ENCODE assay signal across 10 cellular contexts in the genomic region with DNA sequence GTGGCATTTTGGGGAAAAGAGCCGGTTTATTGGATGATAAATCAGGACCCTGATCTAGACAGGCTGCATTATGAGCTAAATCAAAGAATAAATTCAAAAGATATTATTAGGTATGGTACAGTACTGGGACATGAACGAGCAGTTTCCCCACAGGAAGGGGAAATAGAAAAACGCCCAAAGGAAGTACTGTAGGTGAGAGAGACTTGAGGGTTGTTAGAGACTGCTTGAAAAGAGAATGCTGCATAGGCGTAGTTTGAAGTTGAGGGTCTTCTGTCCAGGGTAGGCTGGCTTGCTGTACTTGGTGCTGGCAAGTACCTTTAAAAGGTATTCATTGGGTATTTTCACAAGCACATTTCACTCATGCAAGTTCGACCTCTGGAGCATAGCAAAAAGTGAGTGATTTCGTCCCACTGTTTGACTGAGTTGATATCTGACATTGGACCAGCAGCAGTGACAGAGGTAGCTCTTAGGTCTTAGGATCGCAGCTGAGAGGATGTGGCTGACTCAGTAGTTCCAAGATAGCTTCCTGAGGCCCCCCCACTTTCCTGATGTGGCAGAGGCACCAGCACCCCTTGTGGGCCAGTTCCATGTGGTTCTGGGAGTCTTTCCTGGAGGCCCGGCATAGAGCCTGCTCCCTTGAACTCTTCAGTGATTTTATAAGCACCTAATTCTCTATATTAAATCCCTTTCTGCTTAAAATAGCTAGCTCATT.
DNase-seq lines count a peak whose midpoint lies in the region; ATAC-seq lines count a peak whose summit lies in the region.
"Had no signal": no experiment of that assay in that cellular context is flagged by ENCODE, and none has a peak within 500 bp of the region (broad histone marks: within the 10 kb centered on the region; RNA-seq: fewer than 3 reads in every experiment).

No MANE protein-coding gene starts in this region.

- peaks cover 8% of the 10 kb centered on the region; the same call in 1 of the 2 replicates for H3K4me1 ChIP-seq in GM23248 (ENCODE audit: insufficient read depth)

- peak; percentile 22 to 25 for ATAC-seq in activated CD4-positive, CD25-positive, alpha-beta regulatory T cell treated with anti-CD3 and anti-CD28 coated beads, Interleukin-2, amount 50 U/mL, for 24 hours
- no peak for ATAC-seq in GM19328 (IDR thresholded peaks at IDR 0.05; ENCODE audit: unreplicated experiment)
- ATAC-seq in HG03097 (IDR thresholded peaks at IDR 0.05; ENCODE audit: low FRiP score, unreplicated experiment) = no peak

- no peaks in the 10 kb centered on the region for H4K20me1 ChIP-seq in GM23248 (ENCODE audit: insufficient read depth)

- no peak overlapping the region for H3K4me2 ChIP-seq in GM23248 (ENCODE audit: unreplicated experiment)

- no peaks in the 10 kb centered on the region for H3K36me3 ChIP-seq in GM23248 (ENCODE audit: low read depth)
- H3K36me3 ChIP-seq: cardiac muscle cell, thoracic aorta had no signal

- no peaks in the 10 kb centered on the region for H3K79me2 ChIP-seq in GM23248 (ENCODE audit: insufficient read depth)

- peak overlapping the region; percentile 65 to 79 (median 68) for H3K4me3 Mint-ChIP-seq in immature natural killer cell
- peak overlapping the region; percentile 76 for H3K4me3 Mint-ChIP-seq in stimulated activated naive CD8-positive, alpha-beta T cell treated with anti-CD3 and anti-CD28 coated beads, Interleukin-15, Interleukin-2, amounts not matched to agents 100 ng/mL and 50 ng/mL, for 24 hours

- H3K36me3 Mint-ChIP-seq in immature natural killer cell = no peaks in the 10 kb centered on the region
- H3K36me3 Mint-ChIP-seq in stimulated activated naive CD8-positive, alpha-beta T cell treated with anti-CD3 and anti-CD28 coated beads, Interleukin-15, Interleukin-2, amounts not matched to agents 100 ng/mL and 50 ng/mL, for 24 hours (ENCODE audit: low read depth) = peaks cover 44% of the 10 kb centered on the region

- no peaks in the 10 kb centered on the region for H3K27me3 ChIP-seq in GM23248 (replicated peaks; ENCODE audit: insufficient read depth)
- H3K27me3 ChIP-seq: cardiac muscle cell had no signal

- H3K27ac Mint-ChIP-seq in immature natural killer cell = peak overlapping the region; percentile 81 to 96 (median 90)
- peak overlapping the region; percentile 97 for H3K27ac Mint-ChIP-seq in stimulated activated naive CD8-positive, alpha-beta T cell treated with anti-CD3 and anti-CD28 coated beads, Interleukin-15, Interleukin-2, amounts not matched to agents 100 ng/mL and 50 ng/mL, for 24 hours

- in situ Hi-C loops in GM23248 (cut with MboI) = no loop called here

- H3K4me1 Mint-ChIP-seq in immature natural killer cell = peaks cover 90 to 98% of the 10 kb centered on the region in 2 donors
- H3K4me1 Mint-ChIP-seq in stimulated activated naive CD8-positive, alpha-beta T cell treated with anti-CD3 and anti-CD28 coated beads, Interleukin-15, Interleukin-2, amounts not matched to agents 100 ng/mL and 50 ng/mL, for 24 hours (ENCODE audit: low read depth) = peaks cover 100% of the 10 kb centered on the region

- H3K9me3 ChIP-seq in GM23248 (ENCODE audit: low read depth) = no peaks in the 10 kb centered on the region
- H3K9me3 ChIP-seq: thoracic aorta had no signal

- H3K9me2 ChIP-seq in GM23248 (ENCODE audit: insufficient read depth) = no peaks in the 10 kb centered on the region

- H3K9me3 Mint-ChIP-seq in immature natural killer cell = no peaks in the 10 kb centered on the region
- H3K9me3 Mint-ChIP-seq in stimulated activated naive CD8-positive, alpha-beta T cell treated with anti-CD3 and anti-CD28 coated beads, Interleukin-15, Interleukin-2, amounts not matched to agents 100 ng/mL and 50 ng/mL, for 24 hours = no peaks in the 10 kb centered on the region

- 97 to 99% methylated on average over 8 of the region's 8 CpGs for WGBS in GM23248 (ENCODE audit: low coverage in 1 of 2, low lambda C conversion rate in 2 of 2, missing lambda C conversion rate in 2 of 2), 2 experiments

- DNase-seq in activated CD4-positive, CD25-positive, alpha-beta regulatory T cell (lab: John Stamatoyannopoulos, UW) = no peak
- peak; percentile 10 for DNase-seq in activated T-helper 9 cell treated with anti-CD3 and anti-CD28 coated beads, Interleukin-2, amount 50 U/mL, for 16 hours (ENCODE audit: low read depth)
- no peak for DNase-seq in immature natural killer cell
- no peak for DNase-seq in GM23248

- peaks cover 0 to 5% (median 0%) of the 10 kb centered on the region in 3 donors for H3K27me3 Mint-ChIP-seq in immature natural killer cell (ENCODE audit: low read depth in 3 of 3)
- H3K27me3 Mint-ChIP-seq in stimulated activated naive CD8-positive, alpha-beta T cell treated with anti-CD3 and anti-CD28 coated beads, Interleukin-15, Interleukin-2, amounts not matched to agents 100 ng/mL and 50 ng/mL, for 24 hours = no peaks in the 10 kb centered on the region

- no peak overlapping the region for H3K4me3 ChIP-seq in GM23248
- H3K4me3 ChIP-seq: cardiac muscle cell, thoracic aorta had no signal

- no peaks in the 10 kb centered on the region for H3F3A ChIP-seq in GM23248 (ENCODE audit: insufficient read depth)

- no peak overlapping the region for H2AFZ ChIP-seq in GM23248

- H3K27ac ChIP-seq in GM23248 = no peak overlapping the region
- H3K27ac ChIP-seq: cardiac muscle cell had no signal

- no peak overlapping the region for H3K9ac ChIP-seq in GM23248

Comparison
In these comparisons a context has a peak if more than half of its experiments do, and no peak if none do; other contexts are left out.
1. ATAC-seq: peak in activated CD4-positive, CD25-positive, alpha-beta regulatory T cell treated with anti-CD3 and anti-CD28 coated beads, Interleukin-2, amount 50 U/mL, for 24 hours (2 of 2); none in GM19328 (single experiment) and HG03097 (single experiment).